22 cellular contexts compared by ENCODE assay signal in genomic region chr1:17585266-17585987, GRCh38. TPM values are rescaled to one million over a fixed set of nuclear protein-coding genes. Genes with fewer than 3 reads are reported as not detected.
DNase-seq lines count a peak whose midpoint lies in the region; ATAC-seq, FAIRE-seq and TF ChIP-seq lines count a peak whose summit lies in the region.
"Had no signal": no experiment of that assay in that cellular context is flagged by ENCODE, and none has a peak within 500 bp of the region (broad histone marks: within the 10 kb centered on the region; RNA-seq: fewer than 3 reads in every experiment).

No MANE protein-coding gene starts in this region.

- peaks cover 12 to 46% (median 29%) of the 10 kb centered on the region in 4 experiments for H3K4me1 ChIP-seq in H1 (replicated peaks in 1 of 4; ENCODE audit: control insufficient read depth in 3 of 4, insufficient read depth in 4 of 4, low read length in 3 of 4)
- H3K4me1 ChIP-seq in uterus, result peaks cover 0 to 9% of the 10 kb centered on the region in 2 donors

- no peak overlapping the region for H3K9ac ChIP-seq in H1 (replicated peaks in 1 of 4; ENCODE audit: extremely low read depth in 1 of 4, low read depth in 3 of 4, low read length in 3 of 4)

- peak overlapping the region; percentile 95; the same call in 1 of the 2 replicates for H2AK5ac ChIP-seq in H1 (ENCODE audit: low read depth, low read length)

- H2BK5ac ChIP-seq in H1 (ENCODE audit: low read depth, low read length), result peak overlapping the region; percentile 25; the same call in 1 of the 2 replicates

- no peak for TF ChIP-seq CTCF in H1 (IDR thresholded peaks at IDR 0.05; ENCODE audit: control extremely low read depth in 1 of 3, insufficient read depth in 1 of 3, low read depth in 1 of 3, low read length in 3 of 3)
- no peak for TF ChIP-seq CTCF in nephron (IDR thresholded peaks at IDR 0.05; ENCODE audit: unreplicated experiment in 3 of 3)
- no peak for TF ChIP-seq CTCF in uterus (IDR thresholded peaks at IDR 0.05)
- no peak for TF ChIP-seq CTCF in GM13977 (IDR thresholded peaks at IDR 0.05; ENCODE audit: extremely low read depth, insufficient read depth, missing control alignments)

- H3K27me3 Mint-ChIP-seq in nephron (ENCODE audit: low read depth), result no peaks in the 10 kb centered on the region
- H3K27me3 Mint-ChIP-seq: activated CD4-positive, alpha-beta memory T cell treated with anti-CD3 and anti-CD28 coated beads for 36 hours; activated T-cell treated with anti-CD3 and anti-CD28 coated beads, Interleukin-2, amount 50 U/mL, for 24 hours had no signal

- no peak overlapping the region for H4K5ac ChIP-seq in H1 (ENCODE audit: insufficient read length, low read depth, low read length)

- H3K79me1 ChIP-seq in H1 (ENCODE audit: low read depth, low read length), result peaks cover 12% of the 10 kb centered on the region

- no peak overlapping the region for H3K23ac ChIP-seq in H1 (ENCODE audit: insufficient read length)

- peaks cover 0 to 13% of the 10 kb centered on the region in 2 experiments; a peak in 1 of 4 replicates for H3K79me2 ChIP-seq in H1 (ENCODE audit: control insufficient read depth in 1 of 2, insufficient read depth in 2 of 2, low read length in 2 of 2)

- in situ Hi-C loops in GM13977 (cut with MboI; ENCODE audit: low pct_unique_long_range_greater_than_20kb, low sequenced_read_pairs, unreplicated experiment), result no loop called here

- WGBS in H1 (ENCODE audit: extremely low coverage in 1 of 2, insufficient coverage in 1 of 2, insufficient read length in 1 of 2, insufficient replicate concordance in 2 of 2, low coverage in 1 of 2, low lambda C conversion rate in 2 of 2, missing lambda C conversion rate in 1 of 2), 2 experiments, result 92% methylated on average over 9 of the region's 9 CpGs; no CpG with 5 or more reads in 1 of the 2 experiments

- POLR2A ChIA-PET in H1 (lab: Charles Lee; ENCODE audit: partially characterized antibody), result interaction anchor here (0.6 to 2.2 kb wide), 7 partner anchors 11 to 250 kb away, joined by 3 to 5 read pairs (median 3); no protein-coding TSS in a partner anchor

- H3K27ac Mint-ChIP-seq in nephron, result peak overlapping the region in 2 of 3 experiments; percentile 5 to 82
- H3K27ac Mint-ChIP-seq: activated CD4-positive, alpha-beta memory T cell treated with anti-CD3 and anti-CD28 coated beads for 36 hours; activated naive CD4-positive, alpha-beta T cell treated with anti-CD3 and anti-CD28 coated beads, Interleukin-2, amount 10 ng/mL, durations not matched to agents 7 days and 5 days; activated T-cell treated with anti-CD3 and anti-CD28 coated beads, Interleukin-2, amount 50 U/mL, for 24 hours had no signal

- H3K27me3 ChIP-seq in H1 (replicated peaks in 1 of 4; ENCODE audit: control insufficient read depth in 3 of 4, extremely low read depth in 1 of 4, insufficient read depth in 3 of 4, low read length in 3 of 4), result no peaks in the 10 kb centered on the region
- no peaks in the 10 kb centered on the region for H3K27me3 ChIP-seq in uterus
- H3K27me3 ChIP-seq: BE2C, breast epithelium, neutrophil, Peyer's patch had no signal

- H3K27ac ChIP-seq in H1 (ENCODE audit: low read depth, low read length) (no peak overlapping the region; the same call in 1 of the 2 replicates), uterus (peak overlapping the region; percentile 26 to 65)
- H3K27ac ChIP-seq: neutrophil had no signal

- intact Hi-C loops in uterus (cut with DNase I; ENCODE audit: low total_unique reads), result no loop called here

- H3K4ac ChIP-seq in H1 (replicated peaks; ENCODE audit: insufficient read length, low read depth, low read length), result no peak overlapping the region

- no peak overlapping the region; the same call in 1 of the 2 replicates for H3K18ac ChIP-seq in H1 (ENCODE audit: extremely low read depth, low read length)

- H3K9me3 Mint-ChIP-seq in nephron, result no peaks in the 10 kb centered on the region
- H3K9me3 Mint-ChIP-seq: activated CD4-positive, alpha-beta memory T cell treated with anti-CD3 and anti-CD28 coated beads for 36 hours; activated naive CD4-positive, alpha-beta T cell treated with anti-CD3 and anti-CD28 coated beads, Interleukin-2, amount 10 ng/mL, durations not matched to agents 7 days and 5 days; activated T-cell treated with anti-CD3 and anti-CD28 coated beads, Interleukin-2, amount 50 U/mL, for 24 hours had no signal

- H3K23me2 ChIP-seq in H1 (ENCODE audit: low read depth, low read length), result no peaks in the 10 kb centered on the region

- H3K4me3 Mint-ChIP-seq in nephron, result no peak overlapping the region
- H3K4me3 Mint-ChIP-seq: activated CD4-positive, alpha-beta memory T cell treated with anti-CD3 and anti-CD28 coated beads for 36 hours; activated naive CD4-positive, alpha-beta T cell treated with anti-CD3 and anti-CD28 coated beads, Interleukin-2, amount 10 ng/mL, durations not matched to agents 7 days and 5 days; activated T-cell treated with anti-CD3 and anti-CD28 coated beads, Interleukin-2, amount 50 U/mL, for 24 hours had no signal

- no peak for TF ChIP-seq EP300 in H1 (IDR thresholded peaks at IDR 0.05; ENCODE audit: borderline replicate concordance in 1 of 2, low read depth in 2 of 2, low read length in 2 of 2)

- H3K36me3 Mint-ChIP-seq in nephron (ENCODE audit: low read depth), result peaks cover 11% of the 10 kb centered on the region
- H3K36me3 Mint-ChIP-seq: activated CD4-positive, alpha-beta memory T cell treated with anti-CD3 and anti-CD28 coated beads for 36 hours; activated naive CD4-positive, alpha-beta T cell treated with anti-CD3 and anti-CD28 coated beads, Interleukin-2, amount 10 ng/mL, durations not matched to agents 7 days and 5 days had no signal

- FAIRE-seq in H1 (lab: Jason Lieb, UNC), result no peak
- FAIRE-seq: D721Med, GM12891, islet of Langerhans had no signal

- H4K91ac ChIP-seq in H1 (replicated peaks; ENCODE audit: insufficient read length, low read length), result no peak overlapping the region

- no peak overlapping the region for H3K4me2 ChIP-seq in H1 (ENCODE audit: insufficient read depth in 1 of 2, low read depth in 2 of 2, low read length in 2 of 2)

- no peak overlapping the region for H3K14ac ChIP-seq in H1 (ENCODE audit: insufficient read length)

- no peak overlapping the region for H2AFZ ChIP-seq in H1 (ENCODE audit: low read length)

- no peak overlapping the region for H3K56ac ChIP-seq in H1 (replicated peaks; ENCODE audit: insufficient read length, low read depth, low read length)

- ATAC-seq in HG02610 (IDR thresholded peaks at IDR 0.05; ENCODE audit: unreplicated experiment), result no peak
- ATAC-seq: right cardiac atrium had no signal

- peaks cover 63% of the 10 kb centered on the region for H3K4me1 Mint-ChIP-seq in nephron

- no peak overlapping the region for H4K8ac ChIP-seq in H1 (ENCODE audit: extremely low read depth, insufficient read depth, low read length)

- CTCF ChIA-PET in H1 (lab: Charles Lee; ENCODE audit: partially characterized antibody), result interaction anchor here (0.8 to 86.2 kb wide), 8 partner anchors 13 to 91 kb away, joined by 3 to 1640 read pairs (median 6); no protein-coding TSS in a partner anchor

- TF ChIP-seq POLR2A in H1 (IDR thresholded peaks at IDR 0.05; ENCODE audit: control extremely low read depth in 1 of 2, low read depth in 2 of 2, low read length in 2 of 2) (no peak), uterus (IDR thresholded peaks at IDR 0.05) (no peak)

- DNase-seq in NCI-H82 treated with DMSO at 0.1 percent for 48 hours (lab: John Stamatoyannopoulos, UW; ENCODE audit: unreplicated experiment), result peak; percentile 81
- no peak for DNase-seq in H1 (ENCODE audit: low read depth in 1 of 2, low spot score in 2 of 2)
- DNase-seq in uterus, result no peak
- no peak for DNase-seq in NK-92 treated with Interleukin-12 subunit alpha and Interleukin-12 subunit beta, amount 100 ng/mL, for 24 hours (lab: John Stamatoyannopoulos, UW)
- DNase-seq in GM13977 (ENCODE audit: low spot score), result no peak
- DNase-seq: activated CD4-positive, alpha-beta memory T cell treated with anti-CD3 and anti-CD28 coated beads for 36 hours; activated naive CD4-positive, alpha-beta T cell treated with anti-CD3 and anti-CD28 coated beads, Interleukin-2, amount 10 ng/mL, durations not matched to agents 7 days and 5 days; activated T-cell treated with anti-CD3 and anti-CD28 coated beads, Interleukin-2, amount 50 U/mL, for 24 hours; BE2C; GF-D8; NCI-H1105; NCI-H774; Peyer's patch; right cardiac atrium; stimulated activated CD4-positive, alpha-beta T cell treated with anti-CD3 and anti-CD28 coated beads, Interleukin-2, amount 100 ng/mL, for 48 hours had no signal

- H3K4me3 ChIP-seq in H1 (ENCODE audit: extremely low read depth in 1 of 4, insufficient read depth in 2 of 4, low read depth in 3 of 4, low read length in 4 of 4) (no peak overlapping the region), uterus (no peak overlapping the region)
- H3K4me3 ChIP-seq: breast epithelium, Peyer's patch had no signal

- H3K9me3 ChIP-seq in H1 (ENCODE audit: insufficient read depth in 2 of 2, low read depth in 1 of 2, low read length in 1 of 2) (no peaks in the 10 kb centered on the region), uterus (no peaks in the 10 kb centered on the region)
- H3K9me3 ChIP-seq: BE2C, breast epithelium, neutrophil, Peyer's patch had no signal

- no peak overlapping the region for H2BK15ac ChIP-seq in H1 (ENCODE audit: low read length)

- H2BK20ac ChIP-seq in H1 (ENCODE audit: low read length), result no peak overlapping the region

- H2BK12ac ChIP-seq in H1 (ENCODE audit: low read depth, low read length), result no peak overlapping the region

- no peak for TF ChIP-seq RAD21 in H1 (IDR thresholded peaks at IDR 0.05 in 1 of 2, conservative IDR thresholded peaks at IDR 0.05 in 1 of 2; ENCODE audit: low read depth in 2 of 2, low read length in 2 of 2)

- peaks cover 3 to 5% of the 10 kb centered on the region in 2 experiments for H4K20me1 ChIP-seq in H1 (replicated peaks in 1 of 2; ENCODE audit: control insufficient read depth in 1 of 2, insufficient read depth in 2 of 2, low read length in 2 of 2)

- H3K36me3 ChIP-seq in H1 (ENCODE audit: control insufficient read depth in 2 of 4, insufficient read depth in 4 of 4, low read length in 3 of 4), result peaks cover 0 to 8% (median under 1%) of the 10 kb centered on the region in 4 experiments; a peak in 3 of 8 replicates
- H3K36me3 ChIP-seq in uterus, result no peaks in the 10 kb centered on the region
- H3K36me3 ChIP-seq: BE2C, breast epithelium, neutrophil, Peyer's patch had no signal

- no peak overlapping the region for H2BK120ac ChIP-seq in H1 (replicated peaks; ENCODE audit: low read depth, low read length)

TF ChIP-seq in H1, 55 proteins besides CTCF, POLR2A, EP300 and RAD21 (continues in another document):
- TF ChIP-seq BACH1 (IDR thresholded peaks at IDR 0.05; ENCODE audit: low read length), result no peak

RNA-seq across cellular contexts. Expression of gene ARHGEF10L, which starts 45.9 kb away (rescaled TPM):
- total RNA-seq in H1 (2021; fragmentation: NEBNext Ultra II Directional; extraction: Animal tissue kit (Norgen Biotek cat#: 25700)), result 38.0 and 39.6 TPM in 2 replicates
- 33.6 and 55.3 TPM in 2 replicates for polyA plus RNA-seq in H1 (2011; rRNA removed)
- 43.2 TPM for polyA plus RNA-seq in H1 (2011; cell fraction: cytosol; rRNA removed)
- polyA plus RNA-seq in H1 (2011; cell fraction: nucleus; rRNA removed), result 171 TPM
- polyA plus RNA-seq in H1 (2012, experiment 1 of 2), result 23.6 to 37.7 TPM (median 33.8 TPM) in 4 replicates
- polyA plus RNA-seq in H1 (2012, experiment 2 of 2), result 27.2 TPM
- 17.0 TPM for polyA plus RNA-seq in H1 (2013, experiment 1 of 2)
- 16.9 TPM for polyA plus RNA-seq in H1 (2013, experiment 2 of 2)
- polyA minus RNA-seq in H1 (2011; rRNA and poly(A)+ RNA removed), result 46.7 and 47.4 TPM in 2 replicates
- 33.8 TPM for polyA minus RNA-seq in H1 (2011; cell fraction: cytosol; rRNA and poly(A)+ RNA removed)
- 74.8 TPM for polyA minus RNA-seq in H1 (2011; cell fraction: nucleus; rRNA and poly(A)+ RNA removed)
- total RNA-seq in uterus, result 10 to 100 TPM in 3 of 4 donors, 1 to 10 TPM in 1; 5.6 to 61.9 (median 19.1) TPM
- total RNA-seq: activated CD4-positive, alpha-beta memory T cell treated with anti-CD3 and anti-CD28 coated beads for 36 hours had no signal
